ENCODE assay signal across 8 cellular contexts in the genomic region with DNA sequence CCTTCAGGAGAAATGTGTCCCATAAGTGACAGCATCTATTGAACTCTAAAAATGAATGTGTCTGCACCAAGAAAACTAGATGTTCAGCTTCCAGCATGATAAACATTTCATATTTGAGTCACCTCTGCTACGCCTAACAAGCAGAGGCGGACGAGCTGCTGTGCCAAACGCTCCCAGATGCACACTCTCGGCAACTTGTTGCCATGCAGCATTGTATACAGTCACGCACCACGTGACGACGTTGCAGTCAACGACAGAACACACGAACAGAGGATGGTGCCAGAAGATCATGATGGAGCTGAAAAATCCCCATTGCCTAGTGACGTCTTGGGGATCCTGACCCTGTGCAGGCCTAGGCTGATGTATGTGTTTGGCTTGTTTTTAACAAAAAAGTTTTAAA.
DNase-seq lines count a peak whose midpoint lies in the region; ATAC-seq, FAIRE-seq and TF ChIP-seq lines count a peak whose summit lies in the region.
"Had no signal": no experiment of that assay in that cellular context is flagged by ENCODE, and none has a peak within 500 bp of the region (broad histone marks: within the 10 kb centered on the region; RNA-seq: fewer than 3 reads in every experiment).

No MANE protein-coding gene starts in this region.

- POLR2A ChIA-PET in Caco-2 (lab: Charles Lee): no interaction called here

- CTCF ChIA-PET in Caco-2 (lab: Charles Lee): no interaction called here

- H3K4me3 ChIP-seq in effector memory CD4-positive, alpha-beta T cell (ENCODE audit: insufficient read depth, low read depth, low read length, poor library complexity, severe bottlenecking): no peak overlapping the region
- no peak overlapping the region for H3K4me3 ChIP-seq in Caco-2 (ENCODE audit: low read depth, low read length)

- no peaks in the 10 kb centered on the region for H3K36me3 ChIP-seq in effector memory CD4-positive, alpha-beta T cell (ENCODE audit: control insufficient read depth, insufficient read depth, low read length)
- no peaks in the 10 kb centered on the region; the same call in 1 of the 2 replicates for H3K36me3 ChIP-seq in Caco-2 (ENCODE audit: control insufficient read depth, insufficient read depth, low read length)

- H3K9me3 ChIP-seq in effector memory CD4-positive, alpha-beta T cell (ENCODE audit: control insufficient read depth, low read length): no peaks in the 10 kb centered on the region
- no peaks in the 10 kb centered on the region for H3K9me3 ChIP-seq in Caco-2

- no peaks in the 10 kb centered on the region for H3K36me3 Mint-ChIP-seq in Caco-2 (ENCODE audit: insufficient read depth, unreplicated experiment)
- H3K36me3 Mint-ChIP-seq: WTC11 had no signal

- peaks cover 3% of the 10 kb centered on the region for H3K4me1 ChIP-seq in effector memory CD4-positive, alpha-beta T cell (ENCODE audit: control insufficient read depth, insufficient read depth, low read length, poor library complexity, severe bottlenecking)
- no peaks in the 10 kb centered on the region for H3K4me1 ChIP-seq in Caco-2

- intact Hi-C loops in Caco-2 (cut with micrococcal nuclease; ENCODE audit: unreplicated experiment): no loop called here

- no peak for TF ChIP-seq CTCF in Caco-2 (IDR thresholded peaks at IDR 0.05; ENCODE audit: insufficient read depth in 1 of 2, low read depth in 1 of 2, low read length in 1 of 2, severe bottlenecking in 1 of 2, unreplicated experiment in 1 of 2)

- ATAC-seq in GM18873 (IDR thresholded peaks at IDR 0.05; ENCODE audit: low FRiP score, unreplicated experiment): peak; percentile 46
- ATAC-seq: WTC11 had no signal

- H3K4me1 Mint-ChIP-seq in Caco-2 (ENCODE audit: low read depth, unreplicated experiment): peaks cover 4% of the 10 kb centered on the region

- H3K4me3 Mint-ChIP-seq in Caco-2 (ENCODE audit: unreplicated experiment): no peak overlapping the region
- H3K4me3 Mint-ChIP-seq: WTC11 had no signal

- DNase-seq in NCI-H2107 (lab: John Stamatoyannopoulos, UW) (peak; percentile 89), Caco-2 (no peak), urothelium cell line (ENCODE audit: low spot score) (no peak), NCI-H1930 (lab: John Stamatoyannopoulos, UW) (no peak)
- peak; percentile 13 to 51 (median 44) for DNase-seq in effector memory CD4-positive, alpha-beta T cell
- peak; percentile 65 for DNase-seq in stimulated activated CD4-positive, alpha-beta T cell treated with anti-CD3 and anti-CD28 coated beads, Interleukin-15, amount 100 ng/mL, for 24 hours

- no peaks in the 10 kb centered on the region for H3K27me3 Mint-ChIP-seq in Caco-2 (ENCODE audit: insufficient read depth, unreplicated experiment)

- FAIRE-seq in urothelium cell line (lab: Jason Lieb, UNC): no peak

- no peak overlapping the region for H3K27ac Mint-ChIP-seq in Caco-2 (ENCODE audit: unreplicated experiment)
- H3K27ac Mint-ChIP-seq: WTC11 had no signal

- no peaks in the 10 kb centered on the region for H3K9me3 Mint-ChIP-seq in Caco-2 (ENCODE audit: unreplicated experiment)
- H3K9me3 Mint-ChIP-seq: WTC11 had no signal

- no peak overlapping the region for H3K27ac ChIP-seq in effector memory CD4-positive, alpha-beta T cell (ENCODE audit: insufficient read depth, low read length, poor library complexity, severe bottlenecking)

- no TSS peak for BruUV-seq in Caco-2 (replicated peaks; lab: Mats Ljungman, UMichigan)

- no peaks in the 10 kb centered on the region for H3K27me3 ChIP-seq in effector memory CD4-positive, alpha-beta T cell (replicated peaks; ENCODE audit: control insufficient read depth, insufficient read depth, low read length, poor library complexity, severe bottlenecking)
- no peaks in the 10 kb centered on the region for H3K27me3 ChIP-seq in Caco-2 (replicated peaks; ENCODE audit: control insufficient read depth, insufficient read depth, low read length)

Comparison
In these comparisons a context has a peak if more than half of its experiments do, and no peak if none do; other contexts are left out.
1. DNase-seq: peak in NCI-H2107 (single experiment), effector memory CD4-positive, alpha-beta T cell (3 of 3) and stimulated activated CD4-positive, alpha-beta T cell treated with anti-CD3 and anti-CD28 coated beads, Interleukin-15, amount 100 ng/mL, for 24 hours (single experiment); none in Caco-2 (0 of 2), urothelium cell line (single experiment) and NCI-H1930 (0 of 2).